ENCODE assay signal across 17 cellular contexts in genomic region chr19:13002970-13003540, GRCh38. TPM values are rescaled to one million over a fixed set of nuclear protein-coding genes. Genes with fewer than 3 reads are reported as not detected.
DNase-seq lines count a peak whose midpoint lies in the region; ATAC-seq and TF ChIP-seq lines count a peak whose summit lies in the region.
"Had no signal": no experiment of that assay in that cellular context is flagged by ENCODE, and none has a peak within 500 bp of the region (broad histone marks: within the 10 kb centered on the region; RNA-seq: fewer than 3 reads in every experiment).

No MANE protein-coding gene starts in this region.

- TF ChIP-seq CTCF in activated B cell treated with CpG ODN at 0.5 μM for 24 hours (IDR thresholded peaks at IDR 0.05) (no peak), fibroblast of the aortic adventitia (IDR thresholded peaks at IDR 0.05; ENCODE audit: insufficient read depth, low read length) (no peak)

- H3K27ac ChIP-seq in skeletal muscle tissue (ENCODE audit: low read depth, low read length) = peak overlapping the region; percentile 99
- no peak overlapping the region for H3K27ac ChIP-seq in CD4-positive, alpha-beta memory T cell (ENCODE audit: low read depth, low read length)

- peaks cover 15% of the 10 kb centered on the region for H3K27me3 Mint-ChIP-seq in activated B cell treated with CpG ODN at 0.5 μM for 24 hours
- H3K27me3 Mint-ChIP-seq in CD4-positive, alpha-beta memory T cell = peaks cover 8% of the 10 kb centered on the region in 2 donors

- no peaks in the 10 kb centered on the region for H3K36me3 Mint-ChIP-seq in activated B cell treated with CpG ODN at 0.5 μM for 24 hours (ENCODE audit: low read depth)
- no peaks in the 10 kb centered on the region for H3K36me3 Mint-ChIP-seq in CD4-positive, alpha-beta memory T cell
- H3K36me3 Mint-ChIP-seq: natural killer cell had no signal

- intact Hi-C loops in activated B cell treated with CpG ODN at 0.5 μM for 24 hours (cut with micrococcal nuclease) = no loop called here
- intact Hi-C loops in CD4-positive, alpha-beta memory T cell (cut with micrococcal nuclease) = no loop called here

- H3K4me3 Mint-ChIP-seq in activated B cell treated with CpG ODN at 0.5 μM for 24 hours = no peak overlapping the region
- H3K4me3 Mint-ChIP-seq in CD4-positive, alpha-beta memory T cell = no peak overlapping the region
- H3K4me3 Mint-ChIP-seq: natural killer cell had no signal

- H3K9me3 ChIP-seq in skeletal muscle tissue (ENCODE audit: control insufficient read depth in 3 of 3, low read length in 3 of 3) = no peaks in the 10 kb centered on the region
- no peaks in the 10 kb centered on the region for H3K9me3 ChIP-seq in CD4-positive, alpha-beta memory T cell (ENCODE audit: control insufficient read depth in 1 of 2, low read length in 2 of 2)

- H3K9ac ChIP-seq in skeletal muscle tissue (ENCODE audit: low read depth in 1 of 3, low read length in 3 of 3) = peak overlapping the region; percentile 78 to 94 (median 82)

- H3K36me3 ChIP-seq in skeletal muscle tissue (ENCODE audit: control insufficient read depth in 3 of 3, insufficient read depth in 3 of 3, low read length in 3 of 3) = peaks cover 10 to 14% (median 10%) of the 10 kb centered on the region in 3 donors
- H3K36me3 ChIP-seq in CD4-positive, alpha-beta memory T cell (ENCODE audit: insufficient read depth, low read length) = no peaks in the 10 kb centered on the region

- no peak for ATAC-seq in activated B cell treated with CpG ODN at 0.5 μM for 24 hours (ENCODE audit: low read depth)
- ATAC-seq in GM18870 (IDR thresholded peaks at IDR 0.05; ENCODE audit: unreplicated experiment) = no peak
- ATAC-seq: left colon, natural killer cell had no signal

- H3K4me3 ChIP-seq in fibroblast of the aortic adventitia (ENCODE audit: low read depth, low read length) (peak overlapping the region; percentile 50), skeletal muscle tissue (ENCODE audit: low read length in 3 of 3) (peak overlapping the region; percentile 56 to 68 (median 62))
- H3K4me3 ChIP-seq in CD4-positive, alpha-beta memory T cell (ENCODE audit: low read length in 2 of 2) = no peak overlapping the region

- H3K27me3 ChIP-seq in skeletal muscle tissue (ENCODE audit: control insufficient read depth in 3 of 3, insufficient read depth in 3 of 3, low read length in 3 of 3) = no peaks in the 10 kb centered on the region
- H3K27me3 ChIP-seq in CD4-positive, alpha-beta memory T cell (ENCODE audit: insufficient read depth, low read length) = no peaks in the 10 kb centered on the region

- peak overlapping the region; percentile 50 for H3K27ac Mint-ChIP-seq in activated B cell treated with CpG ODN at 0.5 μM for 24 hours
- no peak overlapping the region for H3K27ac Mint-ChIP-seq in CD4-positive, alpha-beta memory T cell
- H3K27ac Mint-ChIP-seq: natural killer cell had no signal

- no peaks in the 10 kb centered on the region for H3K9me3 Mint-ChIP-seq in activated B cell treated with CpG ODN at 0.5 μM for 24 hours
- H3K9me3 Mint-ChIP-seq in CD4-positive, alpha-beta memory T cell = peaks cover 0 to 2% (median 0%) of the 10 kb centered on the region in 8 donors
- H3K9me3 Mint-ChIP-seq: natural killer cell had no signal

- DNase-seq in Ammon's horn (ENCODE audit: low spot score) (peak; percentile 53), activated B cell treated with CpG ODN at 0.5 μM for 24 hours (no peak), fibroblast of the aortic adventitia (ENCODE audit: low read depth) (no peak), OCI-M2 (lab: John Stamatoyannopoulos, UW; ENCODE audit: unreplicated experiment) (no peak), SK-N-DZ (ENCODE audit: low spot score) (no peak)
- no peak for DNase-seq in CD4-positive, alpha-beta memory T cell
- DNase-seq: activated CD4-positive, alpha-beta T cell treated with anti-CD3 and anti-CD28 coated beads, Interleukin-2, amount 50 U/mL, for 1 hour; DMS153; effector memory CD4-positive, alpha-beta T cell; glutamatergic neuron; natural killer cell; NCI-H2029 treated with DMSO at 0.1 percent for 48 hours had no signal

- peaks cover 79 to 91% (median 88%) of the 10 kb centered on the region in 3 donors for H3K4me1 ChIP-seq in skeletal muscle tissue (ENCODE audit: control insufficient read depth in 3 of 3, insufficient read depth in 3 of 3, low read length in 3 of 3)
- H3K4me1 ChIP-seq in CD4-positive, alpha-beta memory T cell (ENCODE audit: insufficient read depth, low read length) = no peaks in the 10 kb centered on the region

- no peaks in the 10 kb centered on the region for H3K4me1 Mint-ChIP-seq in activated B cell treated with CpG ODN at 0.5 μM for 24 hours
- H3K4me1 Mint-ChIP-seq in CD4-positive, alpha-beta memory T cell = peaks cover 0 to 2% (median 2%) of the 10 kb centered on the region in 4 donors
- H3K4me1 Mint-ChIP-seq: natural killer cell had no signal

- POLR2A ChIA-PET in activated B cell treated with CpG ODN at 0.5 μM for 24 hours (lab: Charles Lee) = no interaction called here
- POLR2A ChIA-PET in CD4-positive, alpha-beta memory T cell (lab: Charles Lee; ENCODE audit: partially characterized antibody) = no interaction called here

- CTCF ChIA-PET in activated B cell treated with CpG ODN at 0.5 μM for 24 hours (lab: Charles Lee) = no interaction called here
- CTCF ChIA-PET in CD4-positive, alpha-beta memory T cell (lab: Charles Lee; ENCODE audit: partially characterized antibody) = no interaction called here

RNA-seq across cellular contexts. Expression of gene NFIX, which starts 7.8 kb away (rescaled TPM):
- total RNA-seq in activated B cell treated with CpG ODN at 0.5 μM for 24 hours = 2.6 and 2.7 TPM in 2 replicates
- 68.0 and 160 TPM in 2 replicates for total RNA-seq in fibroblast of the aortic adventitia (ENCODE audit: low replicate concordance)
- total RNA-seq in skeletal muscle tissue = 49.1 TPM
- total RNA-seq in CD4-positive, alpha-beta memory T cell = 1 to 10 TPM; 4.0 to 5.4 TPM
- under 1 TPM in 1 of 2 donors, not detected in 1; 0.09 TPM for polyA plus RNA-seq in CD4-positive, alpha-beta memory T cell
- 0.15 and 0.17 TPM in 2 replicates for polyA plus RNA-seq in SK-N-DZ (2014; cell fraction: cytosol; rRNA removed)
- 0.09 and 0.22 TPM in 2 replicates for polyA plus RNA-seq in SK-N-DZ (2014; cell fraction: nucleus; rRNA removed)

RNA-seq across cellular contexts. Expression of gene DAND5, which starts 33.7 kb away (rescaled TPM):
- total RNA-seq in activated B cell treated with CpG ODN at 0.5 μM for 24 hours (not detected in 2 replicates), fibroblast of the aortic adventitia (ENCODE audit: low replicate concordance) (0.18 TPM in 1 of 2 replicates, not detected in the other), skeletal muscle tissue (not detected)
- not detected for total RNA-seq in CD4-positive, alpha-beta memory T cell
- polyA plus RNA-seq in CD4-positive, alpha-beta memory T cell = not detected
- polyA plus RNA-seq in SK-N-DZ (2014; cell fraction: cytosol; rRNA removed) = not detected in 2 replicates
- not detected in 2 replicates for polyA plus RNA-seq in SK-N-DZ (2014; cell fraction: nucleus; rRNA removed)
- total RNA-seq: natural killer cell; RPMI7951; T-helper 2 cell treated with Interferon-gamma antibody and Interleukin-4, amounts not matched to agents 100 ng/mL and 5 ng/mL, for 36 hours had no signal

RNA-seq across cellular contexts. Expression of gene GADD45GIP1, which starts 46.0 kb away (rescaled TPM):
- total RNA-seq in activated B cell treated with CpG ODN at 0.5 μM for 24 hours = 16.7 and 19.6 TPM in 2 replicates
- total RNA-seq in fibroblast of the aortic adventitia (ENCODE audit: low replicate concordance) = 23.0 and 38.8 TPM in 2 replicates
- 21.4 TPM for total RNA-seq in skeletal muscle tissue
- total RNA-seq in CD4-positive, alpha-beta memory T cell = 10 to 100 TPM; 14.7 to 17.9 TPM
- 10 to 100 TPM; 61.0 to 65.1 TPM for polyA plus RNA-seq in CD4-positive, alpha-beta memory T cell
- polyA plus RNA-seq in SK-N-DZ (2014; cell fraction: cytosol; rRNA removed) = 33.3 and 37.3 TPM in 2 replicates
- polyA plus RNA-seq in SK-N-DZ (2014; cell fraction: nucleus; rRNA removed) = 18.4 and 25.6 TPM in 2 replicates

RNA-seq across cellular contexts. Expression of gene RAD23A, which starts 57.4 kb away (rescaled TPM):
- total RNA-seq in activated B cell treated with CpG ODN at 0.5 μM for 24 hours = 106 and 112 TPM in 2 replicates
- 76.8 and 101 TPM in 2 replicates for total RNA-seq in fibroblast of the aortic adventitia (ENCODE audit: low replicate concordance)
- 57.9 TPM for total RNA-seq in skeletal muscle tissue
- 10 to 100 TPM; 88.6 to 98.4 TPM for total RNA-seq in CD4-positive, alpha-beta memory T cell
- 100 to 1,000 TPM in 1 of 2 donors, 10 to 100 TPM in 1; 77.0 to 105 TPM for polyA plus RNA-seq in CD4-positive, alpha-beta memory T cell
- polyA plus RNA-seq in SK-N-DZ (2014; cell fraction: cytosol; rRNA removed) = 103 and 107 TPM in 2 replicates
- 122 and 155 TPM in 2 replicates for polyA plus RNA-seq in SK-N-DZ (2014; cell fraction: nucleus; rRNA removed)

Comparison
In these comparisons a context has a peak if more than half of its experiments do, and no peak if none do; other contexts are left out.
1. H3K4me3 ChIP-seq: peak in fibroblast of the aortic adventitia (single experiment) and skeletal muscle tissue (3 of 3); none in CD4-positive, alpha-beta memory T cell (0 of 2).